Comparison of ENCODE assay signal across 9 cellular contexts in the genomic region with DNA sequence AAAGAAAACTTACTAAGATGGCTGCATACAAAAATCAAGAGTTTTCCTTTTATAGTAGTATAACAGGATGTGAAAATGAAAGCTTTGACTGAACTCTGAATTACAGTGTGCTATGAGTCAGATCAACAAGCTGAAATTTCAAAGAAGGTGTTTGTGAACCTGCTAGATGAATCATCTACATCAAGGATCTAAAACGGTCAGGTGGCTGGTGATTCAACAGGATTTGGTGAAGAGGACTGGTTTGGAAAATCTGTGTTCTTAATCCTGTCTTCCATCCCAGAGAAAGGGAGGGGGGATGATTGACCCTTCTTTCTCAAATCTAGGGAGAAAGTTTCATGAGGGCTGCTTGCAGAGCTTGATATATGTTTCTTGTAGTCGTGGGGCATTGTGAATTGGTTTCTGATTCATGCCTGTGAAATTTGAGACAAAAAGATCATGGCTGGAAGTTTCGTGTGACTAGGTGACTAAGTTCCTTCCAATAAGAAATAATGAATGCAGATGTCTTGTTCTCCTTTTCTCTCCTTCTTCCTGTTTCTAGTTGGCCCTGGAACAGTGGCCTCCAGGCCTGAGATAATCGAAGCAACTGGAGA.
DNase-seq lines count a peak whose midpoint lies in the region; ATAC-seq and TF ChIP-seq lines count a peak whose summit lies in the region.
"Had no signal": no experiment of that assay in that cellular context is flagged by ENCODE, and none has a peak within 500 bp of the region (broad histone marks: within the 10 kb centered on the region; RNA-seq: fewer than 3 reads in every experiment).

No MANE protein-coding gene starts in this region.

- no peak overlapping the region for H3K4me3 ChIP-seq in lung
- H3K4me3 ChIP-seq in Caco-2 (ENCODE audit: low read depth, low read length) = no peak overlapping the region

- H3K4me1 ChIP-seq in lung (ENCODE audit: control insufficient read depth in 2 of 2, insufficient read depth in 2 of 2, low read length in 2 of 2) (no peaks in the 10 kb centered on the region), Caco-2 (no peaks in the 10 kb centered on the region)
- H3K4me1 ChIP-seq: parathyroid adenoma had no signal

- peaks cover 4% of the 10 kb centered on the region for H3K9me3 Mint-ChIP-seq in activated CD4-positive, alpha-beta memory T cell treated with anti-CD3 and anti-CD28 coated beads for 36 hours
- H3K9me3 Mint-ChIP-seq in Caco-2 (ENCODE audit: unreplicated experiment) = no peaks in the 10 kb centered on the region

- peak overlapping the region; percentile 81 for H3K27ac Mint-ChIP-seq in activated CD4-positive, alpha-beta memory T cell treated with anti-CD3 and anti-CD28 coated beads for 36 hours
- no peak overlapping the region for H3K27ac Mint-ChIP-seq in Caco-2 (ENCODE audit: unreplicated experiment)

- H3K9me3 ChIP-seq in lung (ENCODE audit: control insufficient read depth in 2 of 2, insufficient read depth in 1 of 2, low read length in 1 of 2) (no peaks in the 10 kb centered on the region), Caco-2 (no peaks in the 10 kb centered on the region)

- H3K27me3 ChIP-seq in lung (ENCODE audit: control insufficient read depth, insufficient read depth) (no peaks in the 10 kb centered on the region), Caco-2 (replicated peaks; ENCODE audit: control insufficient read depth, insufficient read depth, low read length) (no peaks in the 10 kb centered on the region)

- BruUV-seq in Caco-2 (replicated peaks; lab: Mats Ljungman, UMichigan) = no TSS peak

- H3K36me3 ChIP-seq in lung (ENCODE audit: control insufficient read depth in 2 of 2, insufficient read depth in 2 of 2, low read length in 2 of 2) (no peaks in the 10 kb centered on the region), Caco-2 (ENCODE audit: control insufficient read depth, insufficient read depth, low read length) (no peaks in the 10 kb centered on the region)

- peak; percentile 55 for DNase-seq in GM13976 (ENCODE audit: low spot score)
- DNase-seq in activated CD4-positive, alpha-beta memory T cell treated with anti-CD3 and anti-CD28 coated beads for 36 hours = peak; percentile 33
- DNase-seq in lung (ENCODE audit: low spot score) = no peak
- DNase-seq in DMS 273 treated with DMSO at 0.1 percent for 48 hours (lab: John Stamatoyannopoulos, UW) = no peak
- DNase-seq in Caco-2 = no peak
- no peak for DNase-seq in NCI-H748 (lab: John Stamatoyannopoulos, UW; ENCODE audit: unreplicated experiment)

- intact Hi-C loops in activated CD4-positive, alpha-beta memory T cell treated with anti-CD3 and anti-CD28 coated beads for 36 hours (cut with micrococcal nuclease) = loop anchor here (1.0 kb wide), 2 partner anchors 11 to 67 kb away; partner anchors contain the start of gene MRPS30
- intact Hi-C loops in Caco-2 (cut with micrococcal nuclease; ENCODE audit: unreplicated experiment) = no loop called here

- no peak for TF ChIP-seq CTCF in GM13976 (IDR thresholded peaks at IDR 0.05; ENCODE audit: borderline replicate concordance, control extremely low read depth, extremely low read depth, insufficient read depth, missing control alignments)
- no peak for TF ChIP-seq CTCF in lung (IDR thresholded peaks at IDR 0.05; ENCODE audit: control extremely low read depth, extremely low read depth)
- no peak for TF ChIP-seq CTCF in Caco-2 (IDR thresholded peaks at IDR 0.05; ENCODE audit: insufficient read depth in 1 of 2, low read depth in 1 of 2, low read length in 1 of 2, severe bottlenecking in 1 of 2, unreplicated experiment in 1 of 2)

- ATAC-seq in GM21515 (IDR thresholded peaks at IDR 0.05; ENCODE audit: unreplicated experiment) = peak; percentile 99
- peak; percentile 99 for ATAC-seq in HG03575 (IDR thresholded peaks at IDR 0.05; ENCODE audit: extremely low read depth, insufficient number of reproducible peaks, low FRiP score, unreplicated experiment)
- ATAC-seq in lung (ENCODE audit: insufficient read depth, low FRiP score) = peak; percentile 27

- CTCF ChIA-PET in activated CD4-positive, alpha-beta memory T cell treated with anti-CD3 and anti-CD28 coated beads for 36 hours (lab: Charles Lee) = interaction anchor here (0.6 to 1.0 kb wide), 2 partner anchors 13 to 24 kb away, joined by 3 read pairs; no protein-coding TSS in a partner anchor
- CTCF ChIA-PET in Caco-2 (lab: Charles Lee) = no interaction called here

- H3K27me3 Mint-ChIP-seq in activated CD4-positive, alpha-beta memory T cell treated with anti-CD3 and anti-CD28 coated beads for 36 hours = no peaks in the 10 kb centered on the region
- H3K27me3 Mint-ChIP-seq in Caco-2 (ENCODE audit: insufficient read depth, unreplicated experiment) = no peaks in the 10 kb centered on the region

- POLR2A ChIA-PET in activated CD4-positive, alpha-beta memory T cell treated with anti-CD3 and anti-CD28 coated beads for 36 hours (lab: Charles Lee) = interaction anchor here (0.8 kb wide), 1 partner anchor 67 kb away, joined by 3 read pairs; no protein-coding TSS in a partner anchor
- POLR2A ChIA-PET in Caco-2 (lab: Charles Lee) = no interaction called here

- peaks cover 2% of the 10 kb centered on the region for H3K36me3 Mint-ChIP-seq in activated CD4-positive, alpha-beta memory T cell treated with anti-CD3 and anti-CD28 coated beads for 36 hours
- no peaks in the 10 kb centered on the region for H3K36me3 Mint-ChIP-seq in Caco-2 (ENCODE audit: insufficient read depth, unreplicated experiment)

- no peak overlapping the region for H3K27ac ChIP-seq in lung (ENCODE audit: low read depth in 1 of 2, low read length in 1 of 2)
- H3K27ac ChIP-seq: parathyroid adenoma had no signal

- in situ Hi-C loops in GM13976 (cut with MboI; ENCODE audit: low sequenced_read_pairs, unreplicated experiment) = no loop called here

- H3K4me1 Mint-ChIP-seq in activated CD4-positive, alpha-beta memory T cell treated with anti-CD3 and anti-CD28 coated beads for 36 hours (ENCODE audit: low read depth) = peaks cover 16% of the 10 kb centered on the region
- H3K4me1 Mint-ChIP-seq in Caco-2 (ENCODE audit: low read depth, unreplicated experiment) = no peaks in the 10 kb centered on the region

- H3K4me3 Mint-ChIP-seq in activated CD4-positive, alpha-beta memory T cell treated with anti-CD3 and anti-CD28 coated beads for 36 hours = peak overlapping the region; percentile 30
- H3K4me3 Mint-ChIP-seq in Caco-2 (ENCODE audit: unreplicated experiment) = no peak overlapping the region

- 50 to 51% methylated on average over 4 of the region's 4 CpGs for WGBS in lung, 2 donors

Comparison
In these comparisons a context has a peak if more than half of its experiments do, and no peak if none do; other contexts are left out.
1. DNase-seq: peak in GM13976 (single experiment) and activated CD4-positive, alpha-beta memory T cell treated with anti-CD3 and anti-CD28 coated beads for 36 hours (single experiment); none in lung (single experiment), DMS 273 treated with DMSO at 0.1 percent for 48 hours (single experiment), Caco-2 (0 of 2) and NCI-H748 (single experiment).
2. ATAC-seq: peak in every context shown above with its lines; median percentile 99 in GM21515; 99 in HG03575; 27 in lung.